ENCODE assay signal across 8 cellular contexts in the genomic region with DNA sequence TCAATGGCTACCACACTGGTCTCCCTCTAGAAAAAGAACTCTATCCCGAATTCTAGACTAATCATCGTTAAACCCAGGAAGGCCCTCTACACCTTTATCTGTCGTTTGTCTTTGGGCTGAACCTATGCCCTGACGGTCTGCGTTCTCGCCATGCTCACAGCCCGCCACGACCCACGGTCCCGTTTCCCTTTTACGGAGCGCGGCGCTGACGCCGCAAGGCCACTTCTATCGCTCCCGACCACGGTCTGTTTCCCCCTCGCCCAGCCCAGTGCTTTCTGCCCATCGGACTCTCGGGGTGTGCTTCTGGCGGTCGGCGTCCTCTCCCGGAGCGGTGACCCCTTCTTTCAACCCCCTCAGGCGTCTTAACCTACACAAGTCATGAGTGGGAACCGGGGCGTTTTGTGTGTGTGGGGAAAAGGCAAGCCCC. TPM values are rescaled to one million over a fixed set of nuclear protein-coding genes. Genes with fewer than 3 reads are reported as not detected.
DNase-seq lines count a peak whose midpoint lies in the region; ATAC-seq and TF ChIP-seq lines count a peak whose summit lies in the region.

No MANE protein-coding gene starts in this region.

- ATAC-seq in GM19452 (IDR thresholded peaks at IDR 0.05; ENCODE audit: unreplicated experiment) (peak; percentile 34), HG03571 (IDR thresholded peaks at IDR 0.05; ENCODE audit: unreplicated experiment) (peak; percentile 32), left ventricle myocardium superior (peak; percentile 47), psoas muscle (peak; percentile 29 to 46 (median 39)), GM18861 (IDR thresholded peaks at IDR 0.05; ENCODE audit: unreplicated experiment) (no peak)

- H2AFZ ChIP-seq in SU-DHL-6 (ENCODE audit: low read depth, low read length, severe bottlenecking), result peak overlapping the region; percentile 83

- peaks cover 44% of the 10 kb centered on the region; the same call in 1 of the 2 replicates for H3F3A ChIP-seq in SU-DHL-6 (ENCODE audit: insufficient read depth)

- no peak for TF ChIP-seq CTCF in SU-DHL-6 (IDR thresholded peaks at IDR 0.05; ENCODE audit: insufficient read depth, low read length, poor library complexity, severe bottlenecking)
- no peak for TF ChIP-seq CTCF in adrenal gland (IDR thresholded peaks at IDR 0.05)
- TF ChIP-seq CTCF in psoas muscle (IDR thresholded peaks at IDR 0.05), result no peak

- H3K4me3 ChIP-seq in SU-DHL-6 (ENCODE audit: insufficient read depth, low read length, poor library complexity, severe bottlenecking), result peak overlapping the region; percentile 99
- peak overlapping the region in 3 of 4 donors; percentile 66 to 70 (median 69) for H3K4me3 ChIP-seq in adrenal gland
- H3K4me3 ChIP-seq in psoas muscle, result peak overlapping the region; percentile 90

- DNase-seq in C1 segment of cervical spinal cord (lab: John Stamatoyannopoulos, UW), result peak in 11 of 14 donors; percentile 32 to 70 (median 59)
- peak; percentile 21 to 66 (median 47) for DNase-seq in adrenal gland
- peak; percentile 64 for DNase-seq in left ventricle myocardium superior
- peak; percentile 35 to 66 for DNase-seq in psoas muscle

- H3K4me2 ChIP-seq in SU-DHL-6 (ENCODE audit: low read depth, low read length, poor library complexity, severe bottlenecking), result peak overlapping the region; percentile 83

- H3K79me2 ChIP-seq in SU-DHL-6 (ENCODE audit: insufficient read depth, low read length), result peaks cover 41% of the 10 kb centered on the region

- intact Hi-C loops in adrenal gland (cut with DNase I) (no loop called here), left ventricle myocardium superior (cut with micrococcal nuclease) (no loop called here), psoas muscle (cut with DNase I) (loop anchor here (2.0 to 5.0 kb wide), 4 partner anchors 51 to 136 kb away; partner anchors contain the start of genes CARNMT1 (in 1 of the 2), NMRK1 (in 1 of the 2) and OSTF1 (in 1 of the 2))

- no peaks in the 10 kb centered on the region for H3K4me1 ChIP-seq in adrenal gland (replicated peaks in 1 of 2)
- peaks cover 14% of the 10 kb centered on the region for H3K4me1 ChIP-seq in psoas muscle

- peak overlapping the region; percentile 87 for H3K27ac ChIP-seq in SU-DHL-6 (ENCODE audit: low read depth, low read length)
- H3K27ac ChIP-seq in adrenal gland, result peak overlapping the region in 4 of 5 donors; percentile 72 to 97 (median 89)
- peak overlapping the region; percentile 93 for H3K27ac ChIP-seq in psoas muscle

- no peaks in the 10 kb centered on the region for H3K9me2 ChIP-seq in SU-DHL-6 (replicated peaks; ENCODE audit: insufficient read depth, low read length)

- H3K9me3 ChIP-seq in SU-DHL-6 (ENCODE audit: insufficient read depth, low read length) (no peaks in the 10 kb centered on the region), adrenal gland (replicated peaks in 1 of 3) (no peaks in the 10 kb centered on the region), psoas muscle (no peaks in the 10 kb centered on the region)

- TF ChIP-seq POLR2A in adrenal gland (IDR thresholded peaks at IDR 0.05), result no peak

- WGBS in adrenal gland, 4 donors, result 0 to 1% (median 0%) methylated on average over 20 to 30 of the region's 30 CpGs
- WGBS in psoas muscle, 3 donors, result 0 to 1% (median 1%) methylated on average over 24 to 30 of the region's 30 CpGs

- peak overlapping the region; percentile 96 for H3K9ac ChIP-seq in SU-DHL-6 (ENCODE audit: low read length)

- peaks cover 4% of the 10 kb centered on the region; the same call in 1 of the 2 replicates for H4K20me1 ChIP-seq in SU-DHL-6 (ENCODE audit: low read depth, low read length)

- H3K36me3 ChIP-seq in SU-DHL-6 (ENCODE audit: low read length) (peaks cover 19% of the 10 kb centered on the region; the same call in 1 of the 2 replicates), adrenal gland (replicated peaks in 1 of 2) (no peaks in the 10 kb centered on the region), psoas muscle (ENCODE audit: insufficient read depth in 1 of 2, low read depth in 1 of 2) (no peaks in the 10 kb centered on the region)

- H3K27me3 ChIP-seq in SU-DHL-6 (ENCODE audit: low read length), result no peaks in the 10 kb centered on the region
- H3K27me3 ChIP-seq in adrenal gland, result no peaks in the 10 kb centered on the region
- no peaks in the 10 kb centered on the region for H3K27me3 ChIP-seq in psoas muscle (ENCODE audit: insufficient read depth in 3 of 3, low read length in 2 of 3)

RNA-seq across cellular contexts. Expression of gene C9orf40, which starts 1.0 kb away (rescaled TPM):
- total RNA-seq in adrenal gland (1 to 10 TPM; 1.4 to 4.6 (median 2.5) TPM), left ventricle myocardium superior (2.3 TPM), psoas muscle (1 to 10 TPM; 1.9 to 4.6 (median 2.5) TPM)
- polyA plus RNA-seq in adrenal gland (1 to 10 TPM; 1.4 to 2.6 (median 1.8) TPM), psoas muscle (1 to 10 TPM; 2.5 to 7.9 (median 4.2) TPM)

Comparison
In these comparisons a context has a peak if more than half of its experiments do, and no peak if none do; other contexts are left out.
1. intact Hi-C loops: an anchor here in psoas muscle (2.0 to 5.0 kb wide); none called in adrenal gland and left ventricle myocardium superior.